ENCODE assay signal across 8 cellular contexts in the genomic region with DNA sequence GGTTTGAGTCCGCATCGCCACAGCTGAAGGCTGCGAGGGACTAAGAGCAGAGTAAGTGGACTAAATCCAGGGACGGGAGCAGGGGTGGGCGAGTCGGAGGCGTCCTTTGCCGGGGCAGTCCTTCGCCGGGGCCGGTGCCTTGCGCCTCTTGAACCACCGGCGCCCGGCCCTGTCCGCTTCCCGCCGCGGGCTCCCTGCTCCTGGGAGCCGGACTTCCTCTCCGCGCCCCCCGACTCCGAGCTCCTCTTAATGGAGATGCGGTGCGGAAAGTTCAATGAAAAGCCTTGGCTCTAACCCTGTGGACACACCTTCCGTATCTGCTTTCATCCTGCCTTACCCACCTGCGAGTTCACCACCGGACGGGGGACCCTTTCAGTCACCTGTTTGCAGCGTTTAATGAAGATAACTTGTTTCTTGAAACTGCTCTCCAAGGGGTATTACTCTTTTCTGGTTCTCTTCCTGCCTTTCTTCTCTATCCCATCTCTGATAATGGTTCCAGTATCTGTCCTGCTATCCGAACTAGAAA. TPM values are rescaled to one million over a fixed set of nuclear protein-coding genes. Genes with fewer than 3 reads are reported as not detected.
A peak's percentile ranks its signal among the peaks of the same experiment; 100 is the strongest.
DNase-seq lines count a peak whose midpoint lies in the region; ATAC-seq, FAIRE-seq and TF ChIP-seq lines count a peak whose summit lies in the region.

No MANE protein-coding gene starts in this region.

- no peak for FAIRE-seq in keratinocyte (lab: Jason Lieb, UNC)

- no peaks in the 10 kb centered on the region for H3K9me3 ChIP-seq in keratinocyte (ENCODE audit: control insufficient read depth, low read depth, low read length)
- H3K9me3 ChIP-seq in stomach smooth muscle (ENCODE audit: control insufficient read depth in 2 of 2, low read length in 2 of 2) = no peaks in the 10 kb centered on the region

- H3K36me3 ChIP-seq in keratinocyte (ENCODE audit: control insufficient read depth in 2 of 2, extremely low read depth in 1 of 2, insufficient read depth in 2 of 2, low read length in 2 of 2) (peaks cover 2 to 6% of the 10 kb centered on the region in 2 experiments), stomach smooth muscle (ENCODE audit: control insufficient read depth in 2 of 2, insufficient read depth in 2 of 2, low read length in 2 of 2) (no peaks in the 10 kb centered on the region)

- dilution Hi-C loops in keratinocyte (cut with MboI; ENCODE audit: extremely low pct_ligation_motif_present, low sequenced_read_pairs) = no loop called here

- peak overlapping the region; percentile 97 for H2AFZ ChIP-seq in keratinocyte (ENCODE audit: control insufficient read depth, low read length)

- H3K27ac ChIP-seq in keratinocyte (ENCODE audit: control insufficient read depth, insufficient read depth, low read length) = peak overlapping the region; percentile 93
- peak overlapping the region; percentile 88 for H3K27ac ChIP-seq in stomach smooth muscle (ENCODE audit: low read length)

- DNase-seq in NCI-H1694 treated with DMSO at 0.1 percent for 48 hours (lab: John Stamatoyannopoulos, UW) = peak; percentile 35
- DNase-seq in NCI-H1694 (lab: John Stamatoyannopoulos, UW) = no peak
- peak; percentile 54 for DNase-seq in NCI-H2227 (lab: John Stamatoyannopoulos, UW; ENCODE audit: unreplicated experiment)
- no peak for DNase-seq in astrocyte of the spinal cord (ENCODE audit: low read depth, low spot score)
- DNase-seq in keratinocyte (ENCODE audit: low read depth, low spot score) = no peak
- no peak for DNase-seq in globus pallidus (ENCODE audit: low spot score)

- TF ChIP-seq CTCF in astrocyte of the spinal cord (IDR thresholded peaks at IDR 0.05; ENCODE audit: low read depth, low read length) (no peak), keratinocyte (optimal IDR thresholded peaks at IDR 0.05 in 1 of 3, IDR thresholded peaks at IDR 0.05 in 1 of 3, conservative IDR thresholded peaks at IDR 0.05 in 1 of 3; ENCODE audit: extremely low read depth in 1 of 3, insufficient read depth in 2 of 3, low read length in 3 of 3) (no peak)

- H4K20me1 ChIP-seq in keratinocyte (ENCODE audit: control insufficient read depth, extremely low read depth, insufficient read depth, low read length) = no peaks in the 10 kb centered on the region

- in situ Hi-C loops in astrocyte of the spinal cord (cut with HindIII; ENCODE audit: low sequenced_read_pairs) = no loop called here

- H3K9me1 ChIP-seq in keratinocyte (ENCODE audit: control insufficient read depth, extremely low read depth, insufficient read depth, low read length) = no peaks in the 10 kb centered on the region

- H3K9ac ChIP-seq in keratinocyte (ENCODE audit: control insufficient read depth, extremely low read depth, insufficient read depth, low read length) (peak overlapping the region; percentile 97), stomach smooth muscle (ENCODE audit: low read length in 2 of 2) (peak overlapping the region; percentile 83 to 97)

- ATAC-seq in HG02623 (IDR thresholded peaks at IDR 0.05; ENCODE audit: unreplicated experiment) = peak; percentile 2

- H3K27me3 ChIP-seq in keratinocyte (ENCODE audit: control insufficient read depth, extremely low read depth, insufficient read depth, low read length) = no peaks in the 10 kb centered on the region
- no peaks in the 10 kb centered on the region for H3K27me3 ChIP-seq in stomach smooth muscle (ENCODE audit: control insufficient read depth in 1 of 2, insufficient read depth in 2 of 2, low read length in 2 of 2)

- peaks cover 85% of the 10 kb centered on the region for H3K79me2 ChIP-seq in keratinocyte (ENCODE audit: control insufficient read depth, insufficient read depth, low read length)

- H3K4me2 ChIP-seq in keratinocyte (ENCODE audit: control insufficient read depth, extremely low read depth, insufficient read depth, low read depth, low read length) = peak overlapping the region; percentile 90

- H3K4me3 ChIP-seq in astrocyte of the spinal cord (ENCODE audit: low read depth, low read length) (peak overlapping the region; percentile 78), keratinocyte (ENCODE audit: control insufficient read depth in 2 of 3, extremely low read depth in 1 of 3, insufficient read depth in 2 of 3, low read depth in 1 of 3, low read length in 3 of 3) (peak overlapping the region; percentile 96 to 100 (median 97)), stomach smooth muscle (ENCODE audit: low read length in 2 of 2) (peak overlapping the region; percentile 89)

- H3K4me1 ChIP-seq in keratinocyte (ENCODE audit: control insufficient read depth, extremely low read depth, insufficient read depth, low read length) = peaks cover 17% of the 10 kb centered on the region
- H3K4me1 ChIP-seq in stomach smooth muscle (ENCODE audit: control insufficient read depth, insufficient read depth, low read length) = peaks cover 5% of the 10 kb centered on the region

RNA-seq across cellular contexts. Expression of a gene that starts 0.5 kb away (rescaled TPM):
- 17.6 to 34.9 TPM (median 21.4 TPM) in 3 replicates for polyA plus RNA-seq in keratinocyte
- 48.9 TPM for polyA plus RNA-seq in keratinocyte (2011; ENCODE audit: low read depth)
- 15.3 and 23.8 TPM in 2 replicates for polyA plus RNA-seq in keratinocyte (2011; cell fraction: cytosol; rRNA removed)
- polyA plus RNA-seq in keratinocyte (2011; cell fraction: nucleus; rRNA removed) = 15.7 and 20.8 TPM in 2 replicates
- 24.5 and 25.5 TPM in 2 replicates for polyA plus RNA-seq in keratinocyte (2012; ENCODE audit: low replicate concordance)
- 5.9 to 27.6 TPM (median 10.5 TPM) in 3 replicates for polyA minus RNA-seq in keratinocyte
- polyA minus RNA-seq in keratinocyte (2011; cell fraction: cytosol; rRNA and poly(A)+ RNA removed) = 30.3 TPM
- 10.9 and 13.7 TPM in 2 replicates for polyA minus RNA-seq in keratinocyte (2011; cell fraction: nucleus; rRNA and poly(A)+ RNA removed)

RNA-seq across cellular contexts. Expression of a gene that starts 0.9 kb away (rescaled TPM):
- polyA plus RNA-seq in keratinocyte = 18.6 to 38.7 TPM (median 19.5 TPM) in 3 replicates
- polyA plus RNA-seq in keratinocyte (2011; ENCODE audit: low read depth) = 73.5 TPM
- polyA plus RNA-seq in keratinocyte (2011; cell fraction: cytosol; rRNA removed) = 25.4 and 42.6 TPM in 2 replicates
- polyA plus RNA-seq in keratinocyte (2011; cell fraction: nucleus; rRNA removed) = 17.3 and 26.1 TPM in 2 replicates
- polyA plus RNA-seq in keratinocyte (2012; ENCODE audit: low replicate concordance) = 20.5 and 26.3 TPM in 2 replicates
- polyA minus RNA-seq in keratinocyte = 17.3 to 45.2 TPM (median 17.6 TPM) in 3 replicates
- polyA minus RNA-seq in keratinocyte (2011; cell fraction: cytosol; rRNA and poly(A)+ RNA removed) = 49.9 TPM
- 10.2 and 27.5 TPM in 2 replicates for polyA minus RNA-seq in keratinocyte (2011; cell fraction: nucleus; rRNA and poly(A)+ RNA removed)

Comparison
In these comparisons a context has a peak if more than half of its experiments do, and no peak if none do; other contexts are left out.
1. DNase-seq: peak in NCI-H1694 treated with DMSO at 0.1 percent for 48 hours (single experiment) and NCI-H2227 (single experiment); none in NCI-H1694 (single experiment), astrocyte of the spinal cord (single experiment), keratinocyte (single experiment) and globus pallidus (single experiment).
2. Peak in every context shown above with its lines, with median percentiles within 50 percentile points of each other: H3K4me3 ChIP-seq.